28 cellular contexts compared by ENCODE assay signal in the genomic region with DNA sequence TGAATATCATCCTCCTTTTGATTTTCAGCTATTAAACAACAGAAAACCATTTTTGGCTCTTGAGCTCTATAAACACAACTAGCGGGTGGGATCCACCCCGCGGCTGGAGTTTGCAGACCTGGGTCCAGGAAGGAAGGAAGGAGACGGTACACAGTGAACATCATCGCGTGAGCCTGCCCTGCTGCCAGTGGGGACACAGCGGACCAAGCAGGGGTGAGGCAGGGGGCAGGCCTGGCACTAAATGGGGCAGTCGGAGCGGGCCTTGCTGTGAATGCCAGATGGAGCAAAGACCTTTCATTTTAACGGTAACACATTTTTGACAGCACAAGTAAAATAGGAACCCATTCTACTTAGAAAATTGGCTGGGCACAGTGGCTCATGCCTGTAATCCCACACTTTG. TPM values are rescaled to one million over a fixed set of nuclear protein-coding genes. Genes with fewer than 3 reads are reported as not detected.
"Had no signal": no experiment of that assay in that cellular context is flagged by ENCODE, and none has a peak within 500 bp of the region (broad histone marks: within the 10 kb centered on the region; RNA-seq: fewer than 3 reads in every experiment).

No MANE protein-coding gene starts in this region.

- H3K4me1 ChIP-seq: uterus had no signal

- H3K9me3 ChIP-seq: gastrocnemius medialis, left lung, lower lobe of right lung, neutrophil, pancreas, suprapubic skin, transverse colon, upper lobe of right lung, uterus had no signal

- DNase-seq: effector CD4-positive, alpha-beta T cell; foreskin fibroblast; gastrocnemius medialis; head of caudate nucleus; left lung; lower lobe of right lung; natural killer cell; stimulated activated CD4-positive, alpha-beta T cell treated with anti-CD3 and anti-CD28 coated beads, Interleukin-12 subunit alpha, Interleukin-12 subunit beta, amount 100 ng/mL, for 4 hours; stimulated activated CD4-positive, alpha-beta T cell treated with anti-CD3 and anti-CD28 coated beads, Interleukin-1b, Interleukin-23, amount 100 ng/mL, for 48 hours; stimulated activated CD4-positive, alpha-beta T cell treated with anti-CD3 and anti-CD28 coated beads, Interleukin-4, amount 100 ng/mL, for 1 hour; stimulated activated CD8-positive, alpha-beta memory T cell treated with anti-CD3 and anti-CD28 coated beads, Interleukin-4, amount 100 ng/mL, for 48 hours; stimulated activated naive CD4-positive, alpha-beta T cell; stimulated activated naive CD8-positive, alpha-beta T cell treated with anti-CD3 and anti-CD28 coated beads, Interleukin-15, amount 100 ng/mL, for 72 hours; transverse colon; upper lobe of right lung; uterus had no signal

- ATAC-seq: stimulated activated naive CD8-positive, alpha-beta T cell treated with anti-CD3 and anti-CD28 coated beads, Interleukin-15, amount 100 ng/mL, for 72 hours; upper lobe of right lung had no signal

- FAIRE-seq: colon, keratinocyte, pancreas had no signal

- H3K4me2 ChIP-seq: smooth muscle cell had no signal

- H3K36me3 Mint-ChIP-seq: natural killer cell had no signal

- H3K36me3 ChIP-seq: gastrocnemius medialis, neutrophil, pancreas, transverse colon, upper lobe of right lung, uterus had no signal

- H3K27ac ChIP-seq: epithelial cell of prostate, gastrocnemius medialis, left lung, lower lobe of right lung, neutrophil, pancreas, suprapubic skin, transverse colon, upper lobe of right lung, uterus had no signal

- H3K4me3 ChIP-seq: gastrocnemius medialis, left lung, lower lobe of right lung, pancreas, smooth muscle cell, suprapubic skin, transverse colon, upper lobe of right lung, uterus had no signal

- H3K27ac Mint-ChIP-seq: natural killer cell; progenitor cell of endocrine pancreas; stimulated activated naive CD8-positive, alpha-beta T cell treated with anti-CD3 and anti-CD28 coated beads, Interleukin-15, amount 100 ng/mL, for 72 hours had no signal

- H3K9me3 Mint-ChIP-seq: natural killer cell; stimulated activated naive CD8-positive, alpha-beta T cell treated with anti-CD3 and anti-CD28 coated beads, Interleukin-15, amount 100 ng/mL, for 72 hours had no signal

- H3K27me3 ChIP-seq: pancreas had no signal

- H3K4me3 Mint-ChIP-seq: natural killer cell; stimulated activated naive CD8-positive, alpha-beta T cell treated with anti-CD3 and anti-CD28 coated beads, Interleukin-15, amount 100 ng/mL, for 72 hours had no signal

RNA-seq across cellular contexts. Expression of gene EIF4E1B, which starts 31.2 kb away (rescaled TPM):
- total RNA-seq: esophagus mucosa, gastrocnemius medialis, left lung, lower lobe of right lung, mesenteric fat pad, natural killer cell, omental fat pad, progenitor cell of endocrine pancreas, sciatic nerve, smooth muscle cell, suprapubic skin, transverse colon, upper lobe of right lung, uterus had no signal
- polyA plus RNA-seq: keratinocyte, smooth muscle cell had no signal

RNA-seq across cellular contexts. Expression of gene SNCB, which starts 31.3 kb away (rescaled TPM):
- total RNA-seq: esophagus mucosa, left lung, lower lobe of right lung, mesenteric fat pad, natural killer cell, omental fat pad, sciatic nerve, suprapubic skin, transverse colon, upper lobe of right lung, uterus had no signal
